Comparison of ENCODE assay signal across 8 cellular contexts in the genomic region with DNA sequence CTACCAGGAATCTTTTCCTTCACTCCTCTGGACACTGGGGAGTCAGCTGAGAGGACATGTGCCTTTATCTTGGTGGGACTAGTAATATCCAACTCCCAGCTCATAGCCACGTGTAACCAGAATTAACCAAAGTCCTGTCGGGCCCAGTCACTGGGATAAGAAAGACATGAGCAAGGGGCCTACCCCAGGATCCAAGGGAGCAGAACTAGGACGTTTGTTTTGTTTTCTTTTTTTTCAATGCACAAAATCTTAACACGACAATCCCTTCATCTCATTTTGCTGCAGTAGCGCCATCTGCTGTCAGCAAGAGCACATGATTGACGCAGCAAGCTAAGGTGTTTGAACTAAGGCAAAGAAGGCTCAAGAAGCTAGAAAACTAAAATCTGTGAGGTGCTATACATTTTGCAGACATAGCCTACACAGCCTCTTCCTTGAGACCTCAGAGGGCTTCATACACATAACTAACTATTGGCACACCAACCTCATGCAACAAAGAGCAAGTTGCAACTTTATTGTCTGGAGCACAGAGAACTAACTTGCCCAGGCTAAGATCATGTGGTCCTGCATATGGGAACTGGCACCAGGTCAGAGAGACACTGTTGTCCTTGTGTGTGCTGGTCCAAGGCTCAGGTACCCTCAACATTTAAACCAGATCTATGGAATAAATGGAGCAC. TPM values are rescaled to one million over a fixed set of nuclear protein-coding genes. Genes with fewer than 3 reads are reported as not detected.
DNase-seq lines count a peak whose midpoint lies in the region; ATAC-seq lines count a peak whose summit lies in the region.

No MANE protein-coding gene starts in this region.

- no peak overlapping the region for H3K27ac Mint-ChIP-seq in central memory CD8-positive, alpha-beta T cell (ENCODE audit: low read depth)

- no peaks in the 10 kb centered on the region for H3K27me3 Mint-ChIP-seq in central memory CD8-positive, alpha-beta T cell

- peaks cover 25% of the 10 kb centered on the region for H3K36me3 Mint-ChIP-seq in central memory CD8-positive, alpha-beta T cell (ENCODE audit: insufficient read depth)

- peak; percentile 49 to 64 for DNase-seq in NCI-H524 (lab: John Stamatoyannopoulos, UW)
- no peak for DNase-seq in NCI-H524 treated with DMSO at 0.1 percent for 48 hours (lab: John Stamatoyannopoulos, UW)
- peak; percentile 66 for DNase-seq in NCI-H2171 treated with DMSO at 0.1 percent for 48 hours (lab: John Stamatoyannopoulos, UW)
- DNase-seq in activated CD4-positive, alpha-beta T cell treated with anti-CD3 and anti-CD28 coated beads for 24 hours (ENCODE audit: low read depth in 2 of 2) = peak; percentile 50 to 54
- DNase-seq in central memory CD8-positive, alpha-beta T cell (ENCODE audit: low spot score in 2 of 2) = peak; percentile 38 to 42
- peak; percentile 48 for DNase-seq in left lobe of liver (ENCODE audit: low spot score)
- peak; percentile 40 to 55 for DNase-seq in stimulated activated CD4-positive, alpha-beta T cell treated with anti-CD3 and anti-CD28 coated beads, Interleukin-4, amount 100 ng/mL, for 4 hours

- no peak for ATAC-seq in central memory CD8-positive, alpha-beta T cell (replicated peaks; ENCODE audit: extremely low read depth, poor library complexity, severe bottlenecking)
- ATAC-seq in left lobe of liver (peak; percentile 57), GM21717 (IDR thresholded peaks at IDR 0.05; ENCODE audit: unreplicated experiment) (no peak)

- no peaks in the 10 kb centered on the region for H3K9me3 Mint-ChIP-seq in central memory CD8-positive, alpha-beta T cell

- no peak overlapping the region for H3K4me3 Mint-ChIP-seq in central memory CD8-positive, alpha-beta T cell

- H3K4me1 Mint-ChIP-seq in central memory CD8-positive, alpha-beta T cell = peaks cover 5% of the 10 kb centered on the region

RNA-seq across cellular contexts. Expression of a gene that starts 43.6 kb away (rescaled TPM):
- not detected for total RNA-seq in left lobe of liver
